In genomic region chr3:15959434-15959811, GRCh38 we compare ENCODE assay signal across 1 cellular context.
TF ChIP-seq lines count a peak whose summit lies in the region.

No MANE protein-coding gene starts in this region.

TF ChIP-seq in IMR-90, 13 proteins besides CTCF, POLR2A, EP300 and RAD21 (continued from another document):
- TF ChIP-seq MXI1 (IDR thresholded peaks at IDR 0.05; ENCODE audit: borderline replicate concordance, low read depth, low read length) = no peak
- no peak for TF ChIP-seq CEBPB (IDR thresholded peaks at IDR 0.05; ENCODE audit: low read depth, low read length)
